In genomic region chr4:164731827-164732474, GRCh38 we compare ENCODE assay signal across 8 cellular contexts. TPM values are rescaled to one million over a fixed set of nuclear protein-coding genes. Genes with fewer than 3 reads are reported as not detected.
DNase-seq lines count a peak whose midpoint lies in the region; ATAC-seq and TF ChIP-seq lines count a peak whose summit lies in the region.

No MANE protein-coding gene starts in this region.

- H3K27me3 ChIP-seq in SU-DHL-6 (ENCODE audit: low read length), result no peaks in the 10 kb centered on the region

- in situ Hi-C loops in astrocyte of the spinal cord (cut with HindIII; ENCODE audit: low sequenced_read_pairs), result no loop called here

- no peaks in the 10 kb centered on the region for H4K20me1 ChIP-seq in SU-DHL-6 (ENCODE audit: low read depth, low read length)

- no peak overlapping the region for H3K9ac ChIP-seq in SU-DHL-6 (ENCODE audit: low read length)

- no peaks in the 10 kb centered on the region for H3K79me2 ChIP-seq in SU-DHL-6 (ENCODE audit: insufficient read depth, low read length)

- ATAC-seq in GM19455 (IDR thresholded peaks at IDR 0.05; ENCODE audit: unreplicated experiment), result peak; percentile 60
- no peak for ATAC-seq in GM21528 (IDR thresholded peaks at IDR 0.05; ENCODE audit: low FRiP score, unreplicated experiment)

- H3K4me3 ChIP-seq in SU-DHL-6 (ENCODE audit: insufficient read depth, low read length, poor library complexity, severe bottlenecking), result no peak overlapping the region
- H3K4me3 ChIP-seq in astrocyte of the spinal cord (ENCODE audit: low read depth, low read length), result no peak overlapping the region

- H3K4me2 ChIP-seq in SU-DHL-6 (ENCODE audit: low read depth, low read length, poor library complexity, severe bottlenecking), result no peak overlapping the region

- no peak overlapping the region for H3K27ac ChIP-seq in SU-DHL-6 (ENCODE audit: low read depth, low read length)

- TF ChIP-seq CTCF in SU-DHL-6 (IDR thresholded peaks at IDR 0.05; ENCODE audit: insufficient read depth, low read length, poor library complexity, severe bottlenecking), result peak; percentile 84
- peak; percentile 87 for TF ChIP-seq CTCF in astrocyte of the spinal cord (IDR thresholded peaks at IDR 0.05; ENCODE audit: low read depth, low read length)

- H3F3A ChIP-seq in SU-DHL-6 (ENCODE audit: insufficient read depth), result no peaks in the 10 kb centered on the region

- H3K9me2 ChIP-seq in SU-DHL-6 (replicated peaks; ENCODE audit: insufficient read depth, low read length), result no peaks in the 10 kb centered on the region

- DNase-seq in Daoy (ENCODE audit: low read depth), result peak; percentile 29
- peak; percentile 57 for DNase-seq in HK-2 (ENCODE audit: unreplicated experiment)
- peak; percentile 53 for DNase-seq in astrocyte of the spinal cord (ENCODE audit: low read depth, low spot score)
- DNase-seq in iPS DF 4.7 (ENCODE audit: extremely low read depth, low spot score), result peak; percentile 19
- DNase-seq in stimulated activated CD4-positive, alpha-beta T cell treated with anti-CD3 and anti-CD28 coated beads, Interleukin-12 subunit alpha, Interleukin-12 subunit beta, amount 100 ng/mL, for 4 hours, result peak; percentile 26

- no peaks in the 10 kb centered on the region for H3K36me3 ChIP-seq in SU-DHL-6 (ENCODE audit: low read length)

- H2AFZ ChIP-seq in SU-DHL-6 (ENCODE audit: low read depth, low read length, severe bottlenecking), result no peak overlapping the region

- H3K9me3 ChIP-seq in SU-DHL-6 (ENCODE audit: insufficient read depth, low read length), result no peaks in the 10 kb centered on the region

RNA-seq across cellular contexts. Expression of gene SMIM31, which starts 22.0 kb away (rescaled TPM):
- total RNA-seq in Daoy (2014; rRNA removed; shearing (Covaris generic)), result not detected in 2 replicates
